9 cellular contexts compared by ENCODE assay signal in the genomic region with DNA sequence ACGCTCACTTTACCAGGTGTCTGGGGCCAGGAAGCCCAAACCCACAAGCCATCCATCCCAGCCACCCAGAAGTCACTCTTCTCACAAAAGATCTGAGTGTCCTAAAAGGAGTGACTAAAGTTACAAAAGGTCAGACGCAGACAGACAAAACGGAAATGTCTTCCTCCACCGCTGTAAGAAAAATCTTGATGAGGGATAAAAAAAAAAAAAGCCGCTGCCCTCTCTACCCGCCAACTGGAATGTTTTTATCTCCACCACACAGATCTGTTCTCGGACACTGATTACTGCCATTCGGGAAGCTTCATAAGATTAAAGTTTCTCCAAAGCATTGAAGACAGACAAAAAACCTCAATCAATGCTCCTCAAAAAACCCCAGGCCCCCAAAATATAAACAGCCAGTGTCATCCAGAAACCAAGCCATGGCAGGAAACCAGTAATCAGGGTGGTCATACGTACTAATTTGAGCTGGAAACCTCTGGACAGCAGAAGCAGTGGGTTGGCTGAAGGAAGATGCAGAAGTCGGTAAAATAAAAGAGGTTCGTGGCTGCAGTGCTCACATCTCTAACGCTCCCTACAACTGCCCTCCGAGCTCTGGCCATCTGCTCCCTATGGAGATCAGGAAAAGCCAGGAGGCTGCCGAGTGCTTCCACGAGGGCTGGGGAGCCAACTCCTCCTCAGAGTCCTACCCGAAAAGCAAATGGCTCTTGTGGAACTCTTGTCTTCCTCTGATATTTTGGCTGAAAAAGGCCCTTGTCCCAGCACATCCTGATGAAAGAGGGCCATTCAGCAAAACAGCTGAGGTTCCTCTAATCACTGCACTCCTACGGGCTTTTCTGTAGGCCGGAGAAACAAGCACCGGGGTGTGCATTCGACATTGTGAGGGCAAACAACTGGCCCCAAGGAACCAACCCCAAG.
A peak's percentile ranks its signal among the peaks of the same experiment; 100 is the strongest.
DNase-seq lines count a peak whose midpoint lies in the region; ATAC-seq lines count a peak whose summit lies in the region.
"Had no signal": no experiment of that assay in that cellular context is flagged by ENCODE, and none has a peak within 500 bp of the region (broad histone marks: within the 10 kb centered on the region; RNA-seq: fewer than 3 reads in every experiment).

No MANE protein-coding gene starts in this region.

- peak; percentile 39 for ATAC-seq in activated naive CD8-positive, alpha-beta T cell treated with anti-CD3 and anti-CD28 coated beads, Interleukin-2, amount 50 U/mL, for 24 hours
- ATAC-seq in HG03196 (IDR thresholded peaks at IDR 0.05; ENCODE audit: unreplicated experiment) (no peak), HG03135 (IDR thresholded peaks at IDR 0.05; ENCODE audit: unreplicated experiment) (no peak)

- H3K4me3 ChIP-seq in HUES6 (ENCODE audit: low read depth, low read length), result no peak overlapping the region

- peaks cover 52% of the 10 kb centered on the region for H3K4me1 ChIP-seq in HUES6 (ENCODE audit: control insufficient read depth, insufficient read depth, low read length)

- H3K9me3 ChIP-seq in HUES6 (ENCODE audit: control insufficient read depth, insufficient read depth, low read depth, low read length), result no peaks in the 10 kb centered on the region

- H3K9me3 Mint-ChIP-seq in activated naive CD8-positive, alpha-beta T cell treated with anti-CD3 and anti-CD28 coated beads, Interleukin-2, amount 50 U/mL, for 24 hours, result no peaks in the 10 kb centered on the region
- no peaks in the 10 kb centered on the region for H3K9me3 Mint-ChIP-seq in stimulated activated naive CD8-positive, alpha-beta T cell treated with anti-CD3 and anti-CD28 coated beads, Interleukin-15, Interleukin-2, amounts not matched to agents 100 ng/mL and 50 ng/mL, for 24 hours

- H3K27ac ChIP-seq in HUES6 (ENCODE audit: low read depth, low read length), result peak overlapping the region; percentile 21; the same call in 1 of the 2 replicates
- H3K27ac ChIP-seq in layer of hippocampus (ENCODE audit: low read depth, low read length), result peak overlapping the region; percentile 62

- H3K36me3 ChIP-seq in HUES6 (ENCODE audit: control insufficient read depth, insufficient read depth, low read length), result peaks cover 26% of the 10 kb centered on the region

- H3K4me1 Mint-ChIP-seq in activated naive CD8-positive, alpha-beta T cell treated with anti-CD3 and anti-CD28 coated beads, Interleukin-2, amount 50 U/mL, for 24 hours, result peaks cover 53% of the 10 kb centered on the region
- H3K4me1 Mint-ChIP-seq in stimulated activated naive CD8-positive, alpha-beta T cell treated with anti-CD3 and anti-CD28 coated beads, Interleukin-15, Interleukin-2, amounts not matched to agents 100 ng/mL and 50 ng/mL, for 24 hours (ENCODE audit: low read depth), result peaks cover 53% of the 10 kb centered on the region

- H3K27me3 ChIP-seq in HUES6 (ENCODE audit: control insufficient read depth, insufficient read depth, low read length) (no peaks in the 10 kb centered on the region), layer of hippocampus (ENCODE audit: control insufficient read depth, insufficient read depth, low read length) (no peaks in the 10 kb centered on the region)

- H3K9ac ChIP-seq in HUES6 (ENCODE audit: low read length), result peak overlapping the region; percentile 54

- peaks cover 25% of the 10 kb centered on the region for H3K36me3 Mint-ChIP-seq in activated naive CD8-positive, alpha-beta T cell treated with anti-CD3 and anti-CD28 coated beads, Interleukin-2, amount 50 U/mL, for 24 hours (ENCODE audit: low read depth)
- peaks cover 34% of the 10 kb centered on the region for H3K36me3 Mint-ChIP-seq in stimulated activated naive CD8-positive, alpha-beta T cell treated with anti-CD3 and anti-CD28 coated beads, Interleukin-15, Interleukin-2, amounts not matched to agents 100 ng/mL and 50 ng/mL, for 24 hours (ENCODE audit: low read depth)

- no peaks in the 10 kb centered on the region for H3K27me3 Mint-ChIP-seq in activated naive CD8-positive, alpha-beta T cell treated with anti-CD3 and anti-CD28 coated beads, Interleukin-2, amount 50 U/mL, for 24 hours
- H3K27me3 Mint-ChIP-seq in stimulated activated naive CD8-positive, alpha-beta T cell treated with anti-CD3 and anti-CD28 coated beads, Interleukin-15, Interleukin-2, amounts not matched to agents 100 ng/mL and 50 ng/mL, for 24 hours, result no peaks in the 10 kb centered on the region

- H3K27ac Mint-ChIP-seq in activated naive CD8-positive, alpha-beta T cell treated with anti-CD3 and anti-CD28 coated beads, Interleukin-2, amount 50 U/mL, for 24 hours, result peak overlapping the region; percentile 84
- peak overlapping the region; percentile 85 for H3K27ac Mint-ChIP-seq in stimulated activated naive CD8-positive, alpha-beta T cell treated with anti-CD3 and anti-CD28 coated beads, Interleukin-15, Interleukin-2, amounts not matched to agents 100 ng/mL and 50 ng/mL, for 24 hours

- H3K4me3 Mint-ChIP-seq in activated naive CD8-positive, alpha-beta T cell treated with anti-CD3 and anti-CD28 coated beads, Interleukin-2, amount 50 U/mL, for 24 hours, result peak overlapping the region; percentile 48
- peak overlapping the region; percentile 49 for H3K4me3 Mint-ChIP-seq in stimulated activated naive CD8-positive, alpha-beta T cell treated with anti-CD3 and anti-CD28 coated beads, Interleukin-15, Interleukin-2, amounts not matched to agents 100 ng/mL and 50 ng/mL, for 24 hours

- DNase-seq in activated naive CD8-positive, alpha-beta T cell treated with anti-CD3 and anti-CD28 coated beads, Interleukin-2, amount 50 U/mL, for 24 hours, result no peak
- no peak for DNase-seq in stimulated activated CD4-positive, alpha-beta T cell treated with anti-CD3 and anti-CD28 coated beads, Interleukin-4, amount 100 ng/mL, for 4 hours
- no peak for DNase-seq in HuH-7 (ENCODE audit: low spot score)
- DNase-seq: effector memory CD4-positive, alpha-beta T cell had no signal
